In genomic region chr2:202782930-202783558, GRCh38 we compare ENCODE assay signal across 17 cellular contexts.
DNase-seq lines count a peak whose midpoint lies in the region; ATAC-seq and TF ChIP-seq lines count a peak whose summit lies in the region.
"Had no signal": no experiment of that assay in that cellular context is flagged by ENCODE, and none has a peak within 500 bp of the region (broad histone marks: within the 10 kb centered on the region; RNA-seq: fewer than 3 reads in every experiment).

No MANE protein-coding gene starts in this region.

- no peaks in the 10 kb centered on the region for H3K4me1 ChIP-seq in aorta (ENCODE audit: control insufficient read depth in 1 of 2, insufficient read depth in 2 of 2, low read length in 2 of 2)
- H3K4me1 ChIP-seq: BLaER1 had no signal

- H3K9me3 ChIP-seq in aorta (ENCODE audit: control insufficient read depth, low read length): no peaks in the 10 kb centered on the region
- H3K9me3 ChIP-seq: BLaER1 had no signal

- H3K27ac ChIP-seq in aorta (ENCODE audit: low read depth in 1 of 2, low read length in 2 of 2): no peak overlapping the region
- H3K27ac ChIP-seq: BLaER1 had no signal

- H3K4me1 Mint-ChIP-seq in WTC11 (peaks cover 4% of the 10 kb centered on the region; the same call in 1 of the 2 replicates), mesothelial cell of epicardium (peaks cover 12% of the 10 kb centered on the region)

- H3K27me3 ChIP-seq in aorta (ENCODE audit: control insufficient read depth in 1 of 2, insufficient read depth in 2 of 2, low read length in 1 of 2): no peaks in the 10 kb centered on the region
- H3K27me3 ChIP-seq: BLaER1 had no signal

- H3K36me3 ChIP-seq in aorta (ENCODE audit: control insufficient read depth in 1 of 2, insufficient read depth in 2 of 2, low read length in 1 of 2): no peaks in the 10 kb centered on the region

- ATAC-seq in WTC11 (no peak), aorta (ENCODE audit: low FRiP score) (peak; percentile 50), HG02623 (IDR thresholded peaks at IDR 0.05; ENCODE audit: unreplicated experiment) (no peak)
- ATAC-seq: Panc1 had no signal

- peak overlapping the region; percentile 6; the same call in 1 of the 2 replicates for H3K27ac Mint-ChIP-seq in WTC11
- peak overlapping the region; percentile 51 for H3K27ac Mint-ChIP-seq in mesothelial cell of epicardium

- H3K27me3 Mint-ChIP-seq in WTC11 (ENCODE audit: low read depth) (no peaks in the 10 kb centered on the region), mesothelial cell of epicardium (ENCODE audit: low read depth) (no peaks in the 10 kb centered on the region)
- H3K27me3 Mint-ChIP-seq: IgD-negative memory B cell had no signal

- H3K9me3 Mint-ChIP-seq in WTC11: no peaks in the 10 kb centered on the region
- peaks cover 3% of the 10 kb centered on the region for H3K9me3 Mint-ChIP-seq in mesothelial cell of epicardium
- H3K9me3 Mint-ChIP-seq: IgD-negative memory B cell had no signal

- H3K4me3 ChIP-seq in aorta (ENCODE audit: low read length in 2 of 2): no peak overlapping the region
- H3K4me3 ChIP-seq: BLaER1 had no signal

- CTCF ChIA-PET in WTC11 (lab: Charles Lee): no interaction called here

- intact Hi-C loops in aorta (cut with DNase I): no loop called here

- TF ChIP-seq CTCF in WTC11 (IDR thresholded peaks at IDR 0.05): no peak
- no peak for TF ChIP-seq CTCF in mesothelial cell of epicardium (IDR thresholded peaks at IDR 0.05; ENCODE audit: unreplicated experiment)

- 69 to 75% methylated on average over 3 of the region's 3 CpGs for WGBS in aorta, 2 donors

- DNase-seq in WTC11 (ENCODE audit: low spot score) (no peak), fibroblast of gingiva (ENCODE audit: low read depth) (peak; percentile 7), mesothelial cell of epicardium (ENCODE audit: low spot score in 2 of 2, unreplicated experiment in 2 of 2) (no peak), aorta (no peak), activated gamma-delta T cell (lab: John Stamatoyannopoulos, UW) (no peak), NCI-H82 (lab: John Stamatoyannopoulos, UW) (no peak)
- DNase-seq: DMS153, EL, HCEC 1CT, NCI-H1930, NCI-H2171 treated with DMSO at 0.1 percent for 48 hours, NCI-H510A, SHP77 had no signal

- H3K4me3 Mint-ChIP-seq in WTC11 (no peak overlapping the region), mesothelial cell of epicardium (no peak overlapping the region)
- H3K4me3 Mint-ChIP-seq: IgD-negative memory B cell had no signal

- POLR2A ChIA-PET in WTC11 (lab: Charles Lee): interaction anchor here (0.7 kb wide), 1 partner anchor 667 kb away, joined by 3 read pairs; no protein-coding TSS in a partner anchor

- peaks cover 20% of the 10 kb centered on the region for H3K36me3 Mint-ChIP-seq in WTC11
- H3K36me3 Mint-ChIP-seq in mesothelial cell of epicardium: peaks cover 43% of the 10 kb centered on the region

TF ChIP-seq in WTC11, 78 proteins besides CTCF, POLR2A, EP300 and RAD21:
- TF ChIP-seq EMX1 (CRISPR knock-in tag; IDR thresholded peaks at IDR 0.05) (no peak), ZNF317 (CRISPR knock-in tag; IDR thresholded peaks at IDR 0.05; ENCODE audit: borderline replicate concordance, low read depth) (no peak), E2F5 (CRISPR knock-in tag; IDR thresholded peaks at IDR 0.05) (no peak), RELA (CRISPR knock-in tag; IDR thresholded peaks at IDR 0.05; ENCODE audit: borderline replicate concordance) (no peak)
TF ChIP-seq in WTC11: peak in this region for 0.
